ENCODE assay signal across 8 cellular contexts in the genomic region with DNA sequence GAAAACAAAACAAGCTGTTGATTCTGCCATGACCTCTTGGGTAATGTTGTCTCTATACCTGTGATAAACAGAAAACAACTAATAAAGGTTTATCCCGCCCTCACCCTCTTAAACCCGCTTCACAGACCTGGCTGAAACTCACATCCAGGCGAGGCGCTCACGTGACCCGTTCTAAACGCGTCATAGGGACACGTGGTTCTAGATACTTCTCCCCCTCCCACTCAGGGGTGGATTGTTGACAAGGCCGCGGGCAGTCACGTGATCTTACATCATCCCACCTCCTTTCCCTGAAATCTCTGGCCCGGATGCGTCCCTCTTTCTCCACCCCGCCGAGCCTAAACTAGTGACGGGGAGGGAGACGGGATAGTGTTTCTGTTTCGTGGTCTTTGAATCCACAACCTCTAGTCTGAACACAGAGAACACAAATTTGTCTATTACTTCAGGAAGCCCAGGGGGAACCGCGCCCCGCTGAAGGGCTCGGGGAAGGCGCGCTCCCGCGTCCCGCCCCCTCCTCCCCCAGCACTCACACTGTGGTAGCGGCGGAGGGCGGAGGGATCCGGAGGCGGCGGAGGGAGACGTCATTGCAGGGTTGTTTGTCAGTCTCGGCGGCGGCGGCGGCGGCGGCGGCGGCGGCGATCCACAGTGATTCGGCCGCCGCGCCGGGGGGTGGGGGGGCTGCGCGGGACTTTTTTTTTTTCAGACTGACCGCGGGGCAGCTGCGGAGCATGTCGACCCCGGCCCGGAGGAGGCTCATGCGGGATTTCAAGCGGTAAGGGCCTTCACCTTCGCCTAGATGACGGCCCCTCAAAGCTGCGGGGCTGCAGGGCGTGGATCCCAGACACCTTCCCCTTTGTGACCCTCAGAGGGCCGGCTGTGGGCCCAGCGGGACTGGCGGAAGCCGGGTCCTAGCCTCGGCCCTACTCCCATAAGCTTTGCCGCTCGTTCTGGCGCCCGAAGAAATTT. TPM values are rescaled to one million over a fixed set of nuclear protein-coding genes. Genes with fewer than 3 reads are reported as not detected.
DNase-seq lines count a peak whose midpoint lies in the region; ATAC-seq and TF ChIP-seq lines count a peak whose summit lies in the region.

A gene (plus strand): TSS at position 699 of the 963 bp plus-strand sequence. CDS start 27 bp downstream, at position 726.

- no peaks in the 10 kb centered on the region for H3K27me3 ChIP-seq in BJ (ENCODE audit: control insufficient read depth, insufficient read depth, low read length)
- H3K27me3 ChIP-seq in colonic mucosa = no peaks in the 10 kb centered on the region

- peaks cover 40% of the 10 kb centered on the region for H3K36me3 Mint-ChIP-seq in activated CD4-positive, alpha-beta T cell treated with anti-CD3 and anti-CD28 coated beads, Interleukin-2, amount 10 ng/mL, durations not matched to agents 24 days and 14 days (ENCODE audit: low read depth)

- ATAC-seq in GM19324 (IDR thresholded peaks at IDR 0.05; ENCODE audit: low FRiP score, unreplicated experiment) = peak; percentile 85
- ATAC-seq in HG03469 (IDR thresholded peaks at IDR 0.05; ENCODE audit: unreplicated experiment) = peak; percentile 47

- CTCF ChIA-PET in BJ (lab: Yijun Ruan, JAX) = interaction anchor here (0.8 to 2.4 kb wide), 8 partner anchors 10 to 216 kb away, joined by 3 to 6 read pairs (median 4); a partner anchor contains a TSS

- peaks cover 3% of the 10 kb centered on the region for H3K27me3 Mint-ChIP-seq in activated CD4-positive, alpha-beta T cell treated with anti-CD3 and anti-CD28 coated beads, Interleukin-2, amount 10 ng/mL, durations not matched to agents 24 days and 14 days

- H3K9me3 ChIP-seq in colonic mucosa = no peaks in the 10 kb centered on the region

- peak within 1 kb of the TSS; percentile 99 for H3K27ac ChIP-seq in colonic mucosa

- intact Hi-C loops in activated CD4-positive, alpha-beta T cell treated with anti-CD3 and anti-CD28 coated beads, Interleukin-2, amount 10 ng/mL, durations not matched to agents 24 days and 14 days (cut with micrococcal nuclease) = loop anchor here (1.0 to 10.0 kb wide), 9 partner anchors 40 to 1319 kb away; a partner anchor contains a TSS
- intact Hi-C loops in colonic mucosa (cut with DNase I) = loop anchor here (10.0 kb wide), 1 partner anchor 154 kb away; a partner anchor contains a TSS

- H3K9ac ChIP-seq in colonic mucosa (ENCODE audit: low read depth in 2 of 2, low read length in 2 of 2) = peak within 1 kb of the TSS; percentile 99 to 100

- peak within 1 kb of the TSS; percentile 93 for H3K4me3 Mint-ChIP-seq in activated CD4-positive, alpha-beta T cell treated with anti-CD3 and anti-CD28 coated beads, Interleukin-2, amount 10 ng/mL, durations not matched to agents 24 days and 14 days

- H3K9me3 Mint-ChIP-seq in activated CD4-positive, alpha-beta T cell treated with anti-CD3 and anti-CD28 coated beads, Interleukin-2, amount 10 ng/mL, durations not matched to agents 24 days and 14 days = peaks cover 14% of the 10 kb centered on the region

- POLR2A ChIA-PET in BJ (lab: Charles Lee) = interaction anchor here (0.6 to 1.0 kb wide), 2 partner anchors 157 to 236 kb away, joined by 3 to 5 read pairs; no protein-coding TSS in a partner anchor

- DNase-seq in BJ (ENCODE audit: low read depth) (peak; percentile 93), NCI-H526 treated with DMSO at 0.1 percent for 48 hours (lab: John Stamatoyannopoulos, UW) (peak; percentile 92), colonic mucosa (peak; percentile 99), kidney tubule cell (ENCODE audit: low spot score) (peak; percentile 99)
- peak; percentile 98 for DNase-seq in activated CD4-positive, alpha-beta T cell treated with anti-CD3 and anti-CD28 coated beads, Interleukin-2, amount 10 ng/mL, durations not matched to agents 24 days and 14 days
- DNase-seq in stimulated activated CD4-positive, alpha-beta T cell treated with anti-CD3 and anti-CD28 coated beads, Interleukin-1b, Interleukin-23, amount 100 ng/mL, for 24 hours (ENCODE audit: low read depth in 4 of 4, low spot score in 1 of 4) = peak; percentile 91 to 97 (median 92)

- no peak for TF ChIP-seq CTCF in BJ (IDR thresholded peaks at IDR 0.05; ENCODE audit: insufficient read depth, low read depth, low read length)
- no peak for TF ChIP-seq CTCF in colonic mucosa (IDR thresholded peaks at IDR 0.05)

- H3K27ac Mint-ChIP-seq in activated CD4-positive, alpha-beta T cell treated with anti-CD3 and anti-CD28 coated beads, Interleukin-2, amount 10 ng/mL, durations not matched to agents 24 days and 14 days = peak within 1 kb of the TSS; percentile 93

- H3K36me3 ChIP-seq in BJ (ENCODE audit: control insufficient read depth, insufficient read depth, low read length) (peaks cover 2% of the 10 kb centered on the region; the same call in 1 of the 2 replicates), colonic mucosa (no peaks in the 10 kb centered on the region)

- H3K4me3 ChIP-seq in BJ (ENCODE audit: low read depth, low read length) (peak within 1 kb of the TSS; percentile 100), colonic mucosa (peak within 1 kb of the TSS; percentile 75)

- peaks cover 3% of the 10 kb centered on the region for H3K4me1 ChIP-seq in colonic mucosa

- H3K4me1 Mint-ChIP-seq in activated CD4-positive, alpha-beta T cell treated with anti-CD3 and anti-CD28 coated beads, Interleukin-2, amount 10 ng/mL, durations not matched to agents 24 days and 14 days = peaks cover 42% of the 10 kb centered on the region

RNA-seq across cellular contexts. Expression of the gene that starts here (rescaled TPM):
- polyA plus RNA-seq in BJ (2011; rRNA removed) = 17.6 and 45.2 TPM in 2 replicates
- 12.4 and 16.3 TPM in 2 replicates for polyA minus RNA-seq in BJ (2011; rRNA and poly(A)+ RNA removed)
- total RNA-seq in activated CD4-positive, alpha-beta T cell treated with anti-CD3 and anti-CD28 coated beads, Interleukin-2, amount 10 ng/mL, durations not matched to agents 24 days and 14 days = 108 and 109 TPM in 2 replicates
- total RNA-seq in colonic mucosa = 100 to 1,000 TPM in 1 of 2 donors, 10 to 100 TPM in 1; 55.2 to 128 TPM

Comparison
In these comparisons a context has a peak if more than half of its experiments do, and no peak if none do; other contexts are left out.
1. Peak in every context shown above with its lines: DNase-seq, ATAC-seq, H3K4me3 ChIP-seq and H3K27ac ChIP-seq.